Comparison of ENCODE assay signal across 19 cellular contexts in the genomic region with DNA sequence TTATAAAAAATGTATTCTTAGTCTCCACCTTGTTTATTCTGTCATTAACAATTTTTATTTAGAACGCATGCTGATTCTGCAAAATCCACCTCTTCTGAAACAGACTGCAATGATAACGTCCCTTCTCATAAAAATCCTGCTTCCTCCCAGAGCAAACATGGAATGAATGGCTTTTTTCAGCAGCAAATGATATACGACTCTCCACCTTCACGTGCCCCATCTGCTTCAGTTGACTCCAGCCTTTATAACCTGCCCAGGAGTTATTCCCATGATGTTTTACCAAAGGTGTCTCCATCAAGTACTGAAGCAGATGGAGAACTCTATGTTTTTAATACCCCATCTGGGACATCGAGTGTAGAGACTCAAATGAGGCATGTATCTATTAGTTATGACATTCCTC.
DNase-seq lines count a peak whose midpoint lies in the region; ATAC-seq and TF ChIP-seq lines count a peak whose summit lies in the region.
"Had no signal": no experiment of that assay in that cellular context is flagged by ENCODE, and none has a peak within 500 bp of the region (broad histone marks: within the 10 kb centered on the region; RNA-seq: fewer than 3 reads in every experiment).

No MANE protein-coding gene starts in this region.

- intact Hi-C loops in mucosa of descending colon (cut with DNase I, micrococcal nuclease), result no loop called here
- intact Hi-C loops in lower lobe of right lung (cut with DNase I), result no loop called here

- TF ChIP-seq CTCF in mucosa of descending colon (IDR thresholded peaks at IDR 0.05) (no peak), lower lobe of right lung (IDR thresholded peaks at IDR 0.05) (no peak)

- H3K27ac Mint-ChIP-seq in activated T-helper 17 cell treated with anti-CD3 and anti-CD28 coated beads, Interleukin-2, amount 50 U/mL, for 72 hours, result no peak overlapping the region
- H3K27ac Mint-ChIP-seq: CD8-positive, alpha-beta memory T cell had no signal

- no peaks in the 10 kb centered on the region for H3K9me3 ChIP-seq in mucosa of descending colon
- H3K9me3 ChIP-seq in lower lobe of right lung, result no peaks in the 10 kb centered on the region
- H3K9me3 ChIP-seq: BE2C, SJSA1 had no signal

- no peaks in the 10 kb centered on the region for H3K9me3 Mint-ChIP-seq in activated T-helper 17 cell treated with anti-CD3 and anti-CD28 coated beads, Interleukin-2, amount 50 U/mL, for 72 hours
- H3K9me3 Mint-ChIP-seq: CD8-positive, alpha-beta memory T cell had no signal

- DNase-seq in DMS 273 (lab: John Stamatoyannopoulos, UW; ENCODE audit: unreplicated experiment), result peak; percentile 31
- no peak for DNase-seq in DMS 273 treated with DMSO at 0.1 percent for 48 hours (lab: John Stamatoyannopoulos, UW)
- DNase-seq in HuH-7 (ENCODE audit: low spot score), result peak; percentile 12
- peak; percentile 88 for DNase-seq in NCI-H69 (lab: John Stamatoyannopoulos, UW)
- peak in 1 of 3 donors; percentile 25 for DNase-seq in mucosa of descending colon
- DNase-seq in lower lobe of right lung, result no peak
- no peak for DNase-seq in stimulated activated CD4-positive, alpha-beta T cell treated with anti-CD3 and anti-CD28 coated beads, Interleukin-12 subunit alpha, Interleukin-12 subunit beta, amount 100 ng/mL, for 4 hours
- DNase-seq: BE2C; CD8-positive, alpha-beta memory T cell; GF-D8; GM23248; HCEC 1CT; NCI-H510A; RPMI8226; T-helper 2 cell had no signal

- no peaks in the 10 kb centered on the region for H3K27me3 ChIP-seq in lower lobe of right lung (ENCODE audit: low read depth)
- H3K27me3 ChIP-seq: BE2C, SJSA1 had no signal

- peaks cover 3% of the 10 kb centered on the region for H3K27me3 Mint-ChIP-seq in activated T-helper 17 cell treated with anti-CD3 and anti-CD28 coated beads, Interleukin-2, amount 50 U/mL, for 72 hours

- H3K4me3 ChIP-seq in mucosa of descending colon (no peak overlapping the region), lower lobe of right lung (no peak overlapping the region)
- H3K4me3 ChIP-seq: GM23248, SJSA1 had no signal

- no peaks in the 10 kb centered on the region for H3K4me1 Mint-ChIP-seq in activated T-helper 17 cell treated with anti-CD3 and anti-CD28 coated beads, Interleukin-2, amount 50 U/mL, for 72 hours
- H3K4me1 Mint-ChIP-seq: CD8-positive, alpha-beta memory T cell had no signal

- H3K4me3 Mint-ChIP-seq in activated T-helper 17 cell treated with anti-CD3 and anti-CD28 coated beads, Interleukin-2, amount 50 U/mL, for 72 hours, result no peak overlapping the region
- H3K4me3 Mint-ChIP-seq: CD8-positive, alpha-beta memory T cell had no signal

- H3K4me1 ChIP-seq in mucosa of descending colon (ENCODE audit: low read depth), result peaks cover 12% of the 10 kb centered on the region
- H3K4me1 ChIP-seq in lower lobe of right lung, result no peaks in the 10 kb centered on the region
- H3K4me1 ChIP-seq: BE2C, SJSA1 had no signal

- ATAC-seq in mucosa of descending colon (peak; percentile 85), lower lobe of right lung (no peak)
- no peak for ATAC-seq in activated T-helper 17 cell treated with anti-CD3 and anti-CD28 coated beads, Interleukin-2, amount 50 U/mL, for 72 hours (replicated peaks)

- no peaks in the 10 kb centered on the region for H3K36me3 ChIP-seq in mucosa of descending colon (ENCODE audit: low read depth)
- H3K36me3 ChIP-seq in lower lobe of right lung, result peaks cover 46% of the 10 kb centered on the region
- H3K36me3 ChIP-seq: BE2C, SJSA1 had no signal

- no peaks in the 10 kb centered on the region for H3K36me3 Mint-ChIP-seq in activated T-helper 17 cell treated with anti-CD3 and anti-CD28 coated beads, Interleukin-2, amount 50 U/mL, for 72 hours (ENCODE audit: low read depth)
- H3K36me3 Mint-ChIP-seq: CD8-positive, alpha-beta memory T cell had no signal

- no peak overlapping the region for H3K27ac ChIP-seq in lower lobe of right lung
- H3K27ac ChIP-seq: 22Rv1, GM23248, HL-60, SJSA1 had no signal

Comparison
In these comparisons a context has a peak if more than half of its experiments do, and no peak if none do; other contexts are left out.
1. DNase-seq: peak in DMS 273 (single experiment), HuH-7 (single experiment) and NCI-H69 (single experiment); none in DMS 273 treated with DMSO at 0.1 percent for 48 hours (single experiment), lower lobe of right lung (single experiment) and stimulated activated CD4-positive, alpha-beta T cell treated with anti-CD3 and anti-CD28 coated beads, Interleukin-12 subunit alpha, Interleukin-12 subunit beta, amount 100 ng/mL, for 4 hours (single experiment).